ENCODE assay signal across 8 cellular contexts in the genomic region with DNA sequence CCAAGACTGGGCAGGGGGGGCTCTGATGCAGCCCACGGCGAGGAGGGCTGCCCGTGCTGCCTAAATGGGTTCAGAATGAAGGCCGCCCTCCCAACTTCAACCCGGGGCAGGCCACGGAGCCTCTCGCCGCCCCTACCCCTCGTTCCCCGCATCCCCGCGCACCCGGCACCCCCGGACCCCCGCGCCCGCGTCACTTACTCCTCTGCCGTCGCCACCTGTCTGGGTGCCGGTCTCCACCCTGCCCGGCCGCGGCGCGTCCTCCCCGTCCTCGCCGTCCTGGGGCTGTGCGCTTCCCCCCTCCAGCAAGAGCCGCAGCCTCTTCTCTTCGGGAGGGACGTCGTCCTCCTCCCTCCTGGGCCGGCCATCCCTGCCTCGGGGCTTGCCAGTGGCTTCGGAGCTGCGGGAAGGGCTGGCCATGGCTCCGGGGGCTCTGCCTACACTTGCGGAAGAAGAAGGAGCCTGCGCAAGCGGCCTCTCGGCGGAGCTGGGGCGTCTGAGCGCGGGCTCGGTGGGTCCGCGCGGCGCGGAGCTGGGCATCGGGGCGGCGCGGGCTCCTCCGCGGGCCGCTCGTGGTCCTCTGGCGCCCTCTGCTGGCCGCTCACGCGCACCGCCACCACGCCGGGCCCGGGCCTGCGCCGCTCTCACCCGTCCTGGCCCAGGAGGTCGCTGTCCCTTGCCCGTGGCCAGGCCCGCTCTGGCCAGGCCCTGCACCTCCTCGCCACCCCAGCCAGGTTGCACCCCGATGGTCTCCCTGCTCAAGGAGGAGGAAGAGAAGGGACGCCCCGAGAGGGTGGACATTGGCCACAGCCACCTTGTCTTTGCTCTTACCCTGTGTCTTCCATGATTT. TPM values are rescaled to one million over a fixed set of nuclear protein-coding genes. Genes with fewer than 3 reads are reported as not detected.
DNase-seq lines count a peak whose midpoint lies in the region; FAIRE-seq and TF ChIP-seq lines count a peak whose summit lies in the region.
"Not testable (repeated sequence)": the region's sequence is repeated elsewhere in the genome, so short reads cannot be mapped to it uniquely, and the experiment has no call there.

No MANE protein-coding gene starts in this region.

- H3K36me3 Mint-ChIP-seq in dendritic cell treated with granulocyte-macrophage colony-stimulating factor and Interleukin-4, amounts not matched to agents 40 ng/mL and 50 ng/mL, for 4 days (ENCODE audit: low read depth) = not testable (repeated sequence)

- H3K9me3 Mint-ChIP-seq in dendritic cell treated with granulocyte-macrophage colony-stimulating factor and Interleukin-4, amounts not matched to agents 40 ng/mL and 50 ng/mL, for 4 days = not testable (repeated sequence)

- DNase-seq in EH (ENCODE audit: low read depth) = peak; percentile 46
- DNase-seq in RCC 7860 (ENCODE audit: low spot score) = peak; percentile 4
- peak; percentile 72 for DNase-seq in activated CD8-positive, alpha-beta memory T cell treated with anti-CD3 and anti-CD28 coated beads, Interleukin-2, amount 50 U/mL, for 4 hours
- DNase-seq in keratinocyte (ENCODE audit: low read depth, low spot score) = not testable (repeated sequence)
- peak; percentile 68 for DNase-seq in sigmoid colon
- DNase-seq in thyroid gland = peak; percentile 43 to 58

- H3K27ac Mint-ChIP-seq in dendritic cell treated with granulocyte-macrophage colony-stimulating factor and Interleukin-4, amounts not matched to agents 40 ng/mL and 50 ng/mL, for 4 days = peak overlapping the region; percentile 68

- peaks cover 12% of the 10 kb centered on the region for H3K27me3 ChIP-seq in HUES64 (ENCODE audit: insufficient read depth, low read length)
- H3K27me3 ChIP-seq in keratinocyte (ENCODE audit: control insufficient read depth, extremely low read depth, insufficient read depth, low read length); sigmoid colon; thyroid gland: not testable (repeated sequence)

- H3K4me2 ChIP-seq in keratinocyte (ENCODE audit: control insufficient read depth, extremely low read depth, insufficient read depth, low read depth, low read length) = not testable (repeated sequence)

- peak overlapping the region; percentile 71 for H3K9ac ChIP-seq in HUES64 (ENCODE audit: low read depth, low read length)
- H3K9ac ChIP-seq in keratinocyte (ENCODE audit: control insufficient read depth, extremely low read depth, insufficient read depth, low read length) = not testable (repeated sequence)

- not testable (repeated sequence) for TF ChIP-seq EP300 in sigmoid colon (IDR thresholded peaks at IDR 0.05)

- TF ChIP-seq CTCF in keratinocyte (optimal IDR thresholded peaks at IDR 0.05 in 1 of 3, IDR thresholded peaks at IDR 0.05 in 1 of 3, conservative IDR thresholded peaks at IDR 0.05 in 1 of 3; ENCODE audit: extremely low read depth in 1 of 3, insufficient read depth in 2 of 3, low read length in 3 of 3) (peak in 2 of 3 experiments; percentile 42 to 52), sigmoid colon (IDR thresholded peaks at IDR 0.05) (peak in 1 of 4 experiments; percentile 70), thyroid gland (IDR thresholded peaks at IDR 0.05) (peak in 3 of 6 experiments; percentile 33 to 79 (median 49))

- not testable (repeated sequence) for H3K4me1 Mint-ChIP-seq in dendritic cell treated with granulocyte-macrophage colony-stimulating factor and Interleukin-4, amounts not matched to agents 40 ng/mL and 50 ng/mL, for 4 days (ENCODE audit: low read depth)

- not testable (repeated sequence) for H3K27ac ChIP-seq in HUES64 (ENCODE audit: low read depth, low read length); keratinocyte (ENCODE audit: control insufficient read depth, insufficient read depth, low read length); sigmoid colon; thyroid gland

- H3K4me3 ChIP-seq in HUES64 (ENCODE audit: low read length) (peak overlapping the region; percentile 67), keratinocyte (ENCODE audit: control insufficient read depth in 2 of 3, extremely low read depth in 1 of 3, insufficient read depth in 2 of 3, low read depth in 1 of 3, low read length in 3 of 3) (peak overlapping the region in 1 of 3 experiments; percentile 12), sigmoid colon (peak overlapping the region in 3 of 4 donors; percentile 35 to 48 (median 45)), thyroid gland (replicated peaks in 1 of 3) (peak overlapping the region in 1 of 3 donors; percentile 28)

- not testable (repeated sequence) for H3K9me1 ChIP-seq in keratinocyte (ENCODE audit: control insufficient read depth, extremely low read depth, insufficient read depth, low read length)

- not testable (repeated sequence) for H4K20me1 ChIP-seq in keratinocyte (ENCODE audit: control insufficient read depth, extremely low read depth, insufficient read depth, low read length)

- 12% methylated on average over 79 of the region's 79 CpGs for WGBS in HUES64
- 4 to 5% methylated on average over 75 to 79 of the region's 79 CpGs for WGBS in sigmoid colon, 2 donors
- 16% methylated on average over 11 of the region's 79 CpGs; no CpG with 5 or more reads in 1 of the 2 donors for WGBS in thyroid gland, 2 donors

- intact Hi-C loops in dendritic cell treated with granulocyte-macrophage colony-stimulating factor and Interleukin-4, amounts not matched to agents 40 ng/mL and 50 ng/mL, for 4 days (cut with micrococcal nuclease); sigmoid colon (cut with DNase I); thyroid gland (cut with DNase I): not testable (repeated sequence)

- H3K27me3 Mint-ChIP-seq in dendritic cell treated with granulocyte-macrophage colony-stimulating factor and Interleukin-4, amounts not matched to agents 40 ng/mL and 50 ng/mL, for 4 days = peaks cover 42% of the 10 kb centered on the region

- not testable (repeated sequence) for H3K9me3 ChIP-seq in HUES64 (ENCODE audit: insufficient read depth, low read depth, low read length); keratinocyte (ENCODE audit: control insufficient read depth, low read depth, low read length); sigmoid colon; thyroid gland

- not testable (repeated sequence) for TF ChIP-seq POLR2A in sigmoid colon (IDR thresholded peaks at IDR 0.05); thyroid gland (IDR thresholded peaks at IDR 0.05)

- H3K4me1 ChIP-seq in HUES64 (ENCODE audit: insufficient read depth, low read length); keratinocyte (ENCODE audit: control insufficient read depth, extremely low read depth, insufficient read depth, low read length); sigmoid colon; thyroid gland: not testable (repeated sequence)

- dilution Hi-C loops in keratinocyte (cut with MboI; ENCODE audit: extremely low pct_ligation_motif_present, low sequenced_read_pairs) = not testable (repeated sequence)

- FAIRE-seq in RCC 7860 (lab: Jason Lieb, UNC); keratinocyte (lab: Jason Lieb, UNC): not testable (repeated sequence)

- peak overlapping the region; percentile 33 for H2AFZ ChIP-seq in keratinocyte (ENCODE audit: control insufficient read depth, low read length)

- peak overlapping the region; percentile 80 for H3K4me3 Mint-ChIP-seq in dendritic cell treated with granulocyte-macrophage colony-stimulating factor and Interleukin-4, amounts not matched to agents 40 ng/mL and 50 ng/mL, for 4 days

- H3K36me3 ChIP-seq in HUES64 (ENCODE audit: insufficient read depth, low read length); keratinocyte (ENCODE audit: control insufficient read depth in 2 of 2, extremely low read depth in 1 of 2, insufficient read depth in 2 of 2, low read length in 2 of 2); sigmoid colon; thyroid gland: not testable (repeated sequence)

- not testable (repeated sequence) for H3K79me2 ChIP-seq in keratinocyte (ENCODE audit: control insufficient read depth, insufficient read depth, low read length)

RNA-seq across cellular contexts. Expression of a gene that starts 59.3 kb away (rescaled TPM):
- not detected for polyA plus RNA-seq in HUES64 (2013, experiment 1 of 2)
- polyA plus RNA-seq in HUES64 (2013, experiment 2 of 2) = not detected
- polyA plus RNA-seq in keratinocyte = not detected in 3 replicates
- polyA plus RNA-seq in keratinocyte (2011; ENCODE audit: low read depth) = not detected
- not detected in 2 replicates for polyA plus RNA-seq in keratinocyte (2011; cell fraction: cytosol; rRNA removed)
- not detected in 2 replicates for polyA plus RNA-seq in keratinocyte (2011; cell fraction: nucleus; rRNA removed)
- not detected in 2 replicates for polyA plus RNA-seq in keratinocyte (2012; ENCODE audit: low replicate concordance)
- not detected in 3 replicates for polyA minus RNA-seq in keratinocyte
- polyA minus RNA-seq in keratinocyte (2011; cell fraction: cytosol; rRNA and poly(A)+ RNA removed) = not detected
- not detected in 2 replicates for polyA minus RNA-seq in keratinocyte (2011; cell fraction: nucleus; rRNA and poly(A)+ RNA removed)
- total RNA-seq in sigmoid colon = not detected
- polyA plus RNA-seq in sigmoid colon = under 1 TPM in 1 of 3 donors, not detected in 2; 0.29 TPM
- total RNA-seq in thyroid gland = under 1 TPM in 1 of 4 donors, not detected in 3; 0.79 TPM
